17 cellular contexts compared by ENCODE assay signal in genomic region chr1:61636392-61636791, GRCh38.
"Had no signal": no experiment of that assay in that cellular context is flagged by ENCODE, and none has a peak within 500 bp of the region (broad histone marks: within the 10 kb centered on the region; RNA-seq: fewer than 3 reads in every experiment).

No MANE protein-coding gene starts in this region.

- ATAC-seq: activated T-cell treated with anti-CD3 and anti-CD28 coated beads, Interleukin-2, amount 50 U/mL, for 72 hours; gastroesophageal sphincter; heart left ventricle; naive thymus-derived CD8-positive, alpha-beta T cell; stimulated activated memory B cell treated with anti-CD40 and anti-IgM and Interleukin-4, amounts not matched to agents 10 μg/mL and 1 μg/mL and 100 μg/mL, for 72 hours; upper lobe of right lung had no signal

- H3K36me3 ChIP-seq: breast epithelium, gastroesophageal sphincter, heart left ventricle, spleen, upper lobe of right lung, WERI-Rb-1 had no signal

- H3K27ac ChIP-seq: spleen, upper lobe of right lung, WERI-Rb-1 had no signal

- H3K4me3 ChIP-seq: breast epithelium, coronary artery, gastroesophageal sphincter, heart left ventricle, spleen, upper lobe of right lung had no signal

- H3K9me3 ChIP-seq: breast epithelium, gastroesophageal sphincter, heart left ventricle, spleen, upper lobe of right lung had no signal

- DNase-seq: activated CD4-positive, alpha-beta T cell treated with anti-CD3 and anti-CD28 coated beads for 1 hour; activated gamma-delta T cell; activated T-cell treated with anti-CD3 and anti-CD28 coated beads, Interleukin-2, amount 50 U/mL, for 72 hours; effector CD4-positive, alpha-beta T cell; heart left ventricle; mesendoderm; naive thymus-derived CD8-positive, alpha-beta T cell; spleen; stimulated activated CD4-positive, alpha-beta T cell treated with anti-CD3 and anti-CD28 coated beads, Interleukin-4, amount 100 ng/mL, for 4 hours; T-helper 1 cell; T-helper 9 cell; upper lobe of right lung; WERI-Rb-1 had no signal
